38 cellular contexts compared by ENCODE assay signal in genomic region chr15:76187151-76187550, GRCh38.
"Had no signal": no experiment of that assay in that cellular context is flagged by ENCODE, and none has a peak within 500 bp of the region (broad histone marks: within the 10 kb centered on the region; RNA-seq: fewer than 3 reads in every experiment).

No MANE protein-coding gene starts in this region.

- H3K36me3 Mint-ChIP-seq: activated CD4-positive, alpha-beta memory T cell treated with anti-CD3 and anti-CD28 coated beads for 36 hours; activated CD8-positive, alpha-beta memory T cell treated with anti-CD3 and anti-CD28 coated beads, Interleukin-2, amount 10 ng/mL, durations not matched to agents 7 days and 5 days; activated naive CD4-positive, alpha-beta T cell treated with anti-CD3 and anti-CD28 coated beads, Interleukin-2, amount 50 U/mL, for 72 hours; activated naive CD8-positive, alpha-beta T cell treated with anti-CD3 and anti-CD28 coated beads for 36 hours had no signal

- FAIRE-seq: astrocyte, TTC549 had no signal

- H3K27me3 ChIP-seq: adrenal gland, body of pancreas, brain microvascular endothelial cell had no signal

- H3K27ac Mint-ChIP-seq: activated B cell treated with CpG ODN at 0.5 μM for 24 hours; activated CD4-positive, alpha-beta memory T cell treated with anti-CD3 and anti-CD28 coated beads for 36 hours; activated CD4-positive, alpha-beta T cell treated with anti-CD3 and anti-CD28 coated beads, Interleukin-2, amount 10 ng/mL, durations not matched to agents 24 days and 14 days; activated CD8-positive, alpha-beta memory T cell treated with anti-CD3 and anti-CD28 coated beads, Interleukin-2, amount 10 ng/mL, durations not matched to agents 7 days and 5 days; activated CD8-positive, alpha-beta T cell treated with anti-CD3 and anti-CD28 coated beads, Interleukin-2, amount 10 ng/mL, durations not matched to agents 7 days and 5 days; activated naive CD4-positive, alpha-beta T cell treated with anti-CD3 and anti-CD28 coated beads for 36 hours; activated naive CD4-positive, alpha-beta T cell treated with anti-CD3 and anti-CD28 coated beads, Interleukin-2, amount 50 U/mL, for 72 hours; activated naive CD8-positive, alpha-beta T cell treated with anti-CD3 and anti-CD28 coated beads for 36 hours; activated T-cell treated with anti-CD3 and anti-CD28 coated beads, Interleukin-2, amount 50 U/mL, for 24 hours; activated T-cell treated with anti-CD3 and anti-CD28 coated beads, Interleukin-2, amount 50 U/mL, for 72 hours; activated T-helper 1 cell treated with anti-CD3 and anti-CD28 coated beads, Interleukin-12 subunit alpha, Interleukin-12 subunit beta, Interleukin-2, Interleukin-4 antibody, amounts not matched to agents 30 ng/mL and 10 ng/mL and 1 ng/mL, durations not matched to agents 14 hours and 24 hours and 36 hours; activated T-helper 17 cell treated with anti-CD3 and anti-CD28 coated beads, Interleukin-2, amount 50 U/mL, for 72 hours; T-helper 1 cell treated with Interleukin-12 subunit alpha and Interleukin-12 subunit beta and Interleukin-4 antibody, amounts not matched to agents 30 μg/mL and 1 μg/mL, for 36 hours; T-helper 2 cell treated with Interferon-gamma antibody and Interleukin-4, amounts not matched to agents 5 μg/mL and 100 μg/mL, for 36 hours had no signal

- H3K4me1 ChIP-seq: breast epithelium had no signal

- H3K9me3 Mint-ChIP-seq: activated B cell treated with CpG ODN at 0.5 μM for 24 hours; activated CD4-positive, alpha-beta memory T cell treated with anti-CD3 and anti-CD28 coated beads for 36 hours; activated CD4-positive, alpha-beta T cell treated with anti-CD3 and anti-CD28 coated beads, Interleukin-2, amount 10 ng/mL, durations not matched to agents 24 days and 14 days; activated naive CD4-positive, alpha-beta T cell treated with anti-CD3 and anti-CD28 coated beads for 36 hours; activated naive CD4-positive, alpha-beta T cell treated with anti-CD3 and anti-CD28 coated beads, Interleukin-2, amount 50 U/mL, for 72 hours; activated naive CD8-positive, alpha-beta T cell treated with anti-CD3 and anti-CD28 coated beads for 36 hours; activated T-cell treated with anti-CD3 and anti-CD28 coated beads, Interleukin-2, amount 50 U/mL, for 24 hours; activated T-cell treated with anti-CD3 and anti-CD28 coated beads, Interleukin-2, amount 50 U/mL, for 72 hours; activated T-helper 1 cell treated with anti-CD3 and anti-CD28 coated beads, Interleukin-12 subunit alpha, Interleukin-12 subunit beta, Interleukin-2, Interleukin-4 antibody, amounts not matched to agents 30 ng/mL and 10 ng/mL and 1 ng/mL, durations not matched to agents 14 hours and 24 hours and 36 hours; activated T-helper 17 cell treated with anti-CD3 and anti-CD28 coated beads, Interleukin-2, amount 50 U/mL, for 72 hours; T-helper 1 cell treated with Interleukin-12 subunit alpha and Interleukin-12 subunit beta and Interleukin-4 antibody, amounts not matched to agents 30 μg/mL and 1 μg/mL, for 36 hours; T-helper 2 cell treated with Interferon-gamma antibody and Interleukin-4, amounts not matched to agents 5 μg/mL and 100 μg/mL, for 36 hours had no signal

- H3K9me3 ChIP-seq: adrenal gland, body of pancreas, breast epithelium had no signal

- H3K27ac ChIP-seq: adrenal gland, body of pancreas, brain microvascular endothelial cell, breast epithelium, VCaP had no signal

- ATAC-seq: activated CD8-positive, alpha-beta memory T cell treated with anti-CD3 and anti-CD28 coated beads, Interleukin-2, amount 10 ng/mL, durations not matched to agents 7 days and 5 days; activated CD8-positive, alpha-beta T cell treated with anti-CD3 and anti-CD28 coated beads, Interleukin-2, amount 10 ng/mL, durations not matched to agents 7 days and 5 days; activated naive CD4-positive, alpha-beta T cell treated with anti-CD3 and anti-CD28 coated beads, Interleukin-2, amount 50 U/mL, for 72 hours; activated T-cell treated with anti-CD3 and anti-CD28 coated beads, Interleukin-2, amount 50 U/mL, for 72 hours; activated T-helper 17 cell treated with anti-CD3 and anti-CD28 coated beads, Interleukin-2, amount 50 U/mL, for 72 hours; body of pancreas had no signal

- H3K4me3 Mint-ChIP-seq: activated B cell treated with CpG ODN at 0.5 μM for 24 hours; activated CD4-positive, alpha-beta memory T cell treated with anti-CD3 and anti-CD28 coated beads for 36 hours; activated CD4-positive, alpha-beta T cell treated with anti-CD3 and anti-CD28 coated beads, Interleukin-2, amount 10 ng/mL, durations not matched to agents 24 days and 14 days; activated CD8-positive, alpha-beta memory T cell treated with anti-CD3 and anti-CD28 coated beads, Interleukin-2, amount 10 ng/mL, durations not matched to agents 7 days and 5 days; activated CD8-positive, alpha-beta T cell treated with anti-CD3 and anti-CD28 coated beads, Interleukin-2, amount 10 ng/mL, durations not matched to agents 7 days and 5 days; activated naive CD4-positive, alpha-beta T cell treated with anti-CD3 and anti-CD28 coated beads for 36 hours; activated naive CD8-positive, alpha-beta T cell treated with anti-CD3 and anti-CD28 coated beads for 36 hours; activated T-cell treated with anti-CD3 and anti-CD28 coated beads, Interleukin-2, amount 50 U/mL, for 24 hours; activated T-cell treated with anti-CD3 and anti-CD28 coated beads, Interleukin-2, amount 50 U/mL, for 72 hours; activated T-helper 1 cell treated with anti-CD3 and anti-CD28 coated beads, Interleukin-12 subunit alpha, Interleukin-12 subunit beta, Interleukin-2, Interleukin-4 antibody, amounts not matched to agents 30 ng/mL and 10 ng/mL and 1 ng/mL, durations not matched to agents 14 hours and 24 hours and 36 hours; activated T-helper 17 cell treated with anti-CD3 and anti-CD28 coated beads, Interleukin-2, amount 50 U/mL, for 72 hours; T-helper 1 cell treated with Interleukin-12 subunit alpha and Interleukin-12 subunit beta and Interleukin-4 antibody, amounts not matched to agents 30 μg/mL and 1 μg/mL, for 36 hours; T-helper 2 cell treated with Interferon-gamma antibody and Interleukin-4, amounts not matched to agents 5 μg/mL and 100 μg/mL, for 36 hours had no signal

- DNase-seq: activated B cell treated with CpG ODN at 0.5 μM for 24 hours; activated CD4-positive, alpha-beta memory T cell treated with anti-CD3 and anti-CD28 coated beads for 36 hours; activated CD4-positive, alpha-beta T cell treated with anti-CD3 and anti-CD28 coated beads for 4 hours; activated CD4-positive, alpha-beta T cell treated with anti-CD3 and anti-CD28 coated beads, Interleukin-2, amount 10 ng/mL, durations not matched to agents 24 days and 14 days; activated CD4-positive, alpha-beta T cell treated with anti-CD3 and anti-CD28 coated beads, Interleukin-2, amount 50 U/mL, for 1 hour; activated CD4-positive, alpha-beta T cell treated with anti-CD3 and anti-CD28 coated beads, Interleukin-2, amount 50 U/mL, for 4 hours; activated CD4-positive, CD25-positive, alpha-beta regulatory T cell treated with anti-CD3 and anti-CD28 coated beads, Interleukin-2, amount 50 U/mL, for 72 hours; activated CD8-positive, alpha-beta memory T cell treated with anti-CD3 and anti-CD28 coated beads for 24 hours; activated CD8-positive, alpha-beta memory T cell treated with anti-CD3 and anti-CD28 coated beads, Interleukin-2, amount 10 ng/mL, durations not matched to agents 7 days and 5 days; activated CD8-positive, alpha-beta memory T cell treated with anti-CD3 and anti-CD28 coated beads, Interleukin-2, amount 50 U/mL, for 48 hours; activated CD8-positive, alpha-beta T cell treated with anti-CD3 and anti-CD28 coated beads, Interleukin-2, amount 10 ng/mL, durations not matched to agents 7 days and 5 days; activated effector memory CD4-positive, alpha-beta T cell treated with anti-CD3 and anti-CD28 coated beads, Interleukin-2, amount 50 U/mL, for 16 hours; activated gamma-delta T cell treated with Interleukin-2 at 50 U/mL for 16 hours; activated naive CD4-positive, alpha-beta T cell; activated naive CD4-positive, alpha-beta T cell treated with anti-CD3 and anti-CD28 coated beads for 36 hours; activated naive CD4-positive, alpha-beta T cell treated with anti-CD3 and anti-CD28 coated beads, Interleukin-2, amount 50 U/mL, for 16 hours; activated naive CD8-positive, alpha-beta T cell treated with anti-CD3 and anti-CD28 coated beads for 36 hours; activated T-cell treated with anti-CD3 and anti-CD28 coated beads, Interleukin-2, amount 50 U/mL, for 24 hours; activated T-cell treated with anti-CD3 and anti-CD28 coated beads, Interleukin-2, amount 50 U/mL, for 72 hours; adrenal gland; amniotic stem cell; aorta; body of pancreas; brain microvascular endothelial cell; central memory CD4-positive, alpha-beta T cell; SW 1271; T-helper 1 cell; T-helper 2 cell; T-helper 9 cell had no signal

- H3K4me3 ChIP-seq: adrenal gland, body of pancreas, breast epithelium had no signal

- H3K36me3 ChIP-seq: adrenal gland, brain microvascular endothelial cell, breast epithelium had no signal
